31 cellular contexts compared by ENCODE assay signal in genomic region chr1:200518524-200518923, GRCh38.
DNase-seq lines count a peak whose midpoint lies in the region; ATAC-seq, FAIRE-seq and TF ChIP-seq lines count a peak whose summit lies in the region.
"Had no signal": no experiment of that assay in that cellular context is flagged by ENCODE, and none has a peak within 500 bp of the region (broad histone marks: within the 10 kb centered on the region; RNA-seq: fewer than 3 reads in every experiment).

No MANE protein-coding gene starts in this region.

- CTCF ChIA-PET in A549 (lab: Yijun Ruan, JAX), result interaction anchor here (1.5 to 2.2 kb wide), 2 partner anchors 8 to 834 kb away, joined by 5 to 10 read pairs; no protein-coding TSS in a partner anchor

- no peak for TF ChIP-seq RAD21 in A549 (conservative IDR thresholded peaks at IDR 0.05 in 1 of 2, IDR thresholded peaks at IDR 0.05 in 1 of 2)

- no peaks in the 10 kb centered on the region for H3K27me3 ChIP-seq in fibroblast of lung (ENCODE audit: control insufficient read depth, insufficient read depth, low read length)
- H3K27me3 ChIP-seq: ascending aorta, vagina had no signal

- TF ChIP-seq CTCF in A549 (IDR thresholded peaks at IDR 0.05) (no peak), fibroblast of lung (conservative IDR thresholded peaks at IDR 0.05 in 1 of 2, IDR thresholded peaks at IDR 0.05 in 1 of 2; ENCODE audit: low read depth in 1 of 2, low read length in 2 of 2) (no peak), GM13976 (IDR thresholded peaks at IDR 0.05; ENCODE audit: borderline replicate concordance, control extremely low read depth, extremely low read depth, insufficient read depth, missing control alignments) (no peak)

- ATAC-seq in A549, result no peak
- ATAC-seq: mucosa of descending colon; natural killer cell treated with Interleukin-12 subunit alpha and Interleukin-12 subunit beta and Interleukin-15 and Interleukin-18, amount 100 ng/mL, for 72 hours; stimulated activated naive CD8-positive, alpha-beta T cell treated with anti-CD3 and anti-CD28 coated beads, Interleukin-15, amount 100 ng/mL, for 72 hours had no signal

- in situ Hi-C loops in GM13976 (cut with MboI; ENCODE audit: low sequenced_read_pairs, unreplicated experiment), result no loop called here

- H3K36me3 ChIP-seq in fibroblast of lung (ENCODE audit: control insufficient read depth, insufficient read depth, low read length), result no peaks in the 10 kb centered on the region
- H3K36me3 ChIP-seq: ascending aorta, vagina had no signal

- H3K9me3 ChIP-seq in A549 (no peaks in the 10 kb centered on the region), fibroblast of lung (ENCODE audit: control insufficient read depth, insufficient read depth, low read depth, low read length) (no peaks in the 10 kb centered on the region)
- H3K9me3 ChIP-seq: ascending aorta, mucosa of descending colon, vagina had no signal

- H3K27ac ChIP-seq in A549 (no peak overlapping the region), fibroblast of lung (ENCODE audit: insufficient read depth, low read length) (no peak overlapping the region)
- H3K27ac ChIP-seq: 22Rv1, ascending aorta, GM23248, HL-60, skin epidermis, vagina, VCaP had no signal

- H3K4me3 ChIP-seq in A549 (no peak overlapping the region), fibroblast of lung (replicated peaks in 1 of 4; ENCODE audit: control extremely low read depth in 1 of 4, insufficient read depth in 1 of 4, low read depth in 3 of 4, low read length in 4 of 4) (no peak overlapping the region)
- H3K4me3 ChIP-seq: ascending aorta, GM23248, lung, mucosa of descending colon, skin epidermis, vagina had no signal

- TF ChIP-seq POLR2A in A549 (IDR thresholded peaks at IDR 0.05; ENCODE audit: low read length), result no peak

- H3K79me2 ChIP-seq in fibroblast of lung (ENCODE audit: control insufficient read depth, insufficient read depth, low read length), result no peaks in the 10 kb centered on the region

- DNase-seq in DMS 273 (lab: John Stamatoyannopoulos, UW; ENCODE audit: unreplicated experiment), result peak; percentile 13
- DNase-seq in DMS 273 treated with DMSO at 0.1 percent for 48 hours (lab: John Stamatoyannopoulos, UW), result no peak
- DNase-seq in A549 (ENCODE audit: low read depth in 1 of 2, low spot score in 1 of 2), result peak in 1 of 2 experiments; percentile 32
- DNase-seq in NCI-H1694 treated with DMSO at 0.1 percent for 48 hours (lab: John Stamatoyannopoulos, UW), result peak; percentile 9
- peak; percentile 40 to 56 for DNase-seq in fibroblast of lung (ENCODE audit: low read depth in 2 of 2)
- no peak for DNase-seq in iPS-NIHi7 (ENCODE audit: extremely low spot score)
- no peak for DNase-seq in effector CD8-positive, alpha-beta T cell (lab: John Stamatoyannopoulos, UW)
- DNase-seq in GM13976 (ENCODE audit: low spot score), result no peak
- DNase-seq: activated CD4-positive, alpha-beta T cell treated with anti-CD3 and anti-CD28 coated beads for 4 hours; activated CD8-positive, alpha-beta memory T cell treated with anti-CD3 and anti-CD28 coated beads for 24 hours; activated effector memory CD4-positive, alpha-beta T cell treated with anti-CD3 and anti-CD28 coated beads, Interleukin-2, amount 50 U/mL, for 16 hours; activated naive CD8-positive, alpha-beta T cell treated with anti-CD3 and anti-CD28 coated beads for 36 hours; caudate nucleus; cortex of kidney; GM23248; kidney; mucosa of descending colon; NCI-H1048; NCI-H526 treated with DMSO at 0.1 percent for 48 hours; Right ventricle myocardium superior; stimulated activated naive CD8-positive, alpha-beta T cell treated with anti-CD3 and anti-CD28 coated beads, Interleukin-15, amount 100 ng/mL, for 72 hours; T-helper 9 cell had no signal

- WGBS in A549 (ENCODE audit: missing lambda C conversion rate), result 95% methylated on average over 1 of the region's 1 CpG

- no peak for TF ChIP-seq EP300 in A549 (IDR thresholded peaks at IDR 0.05)

- no peak overlapping the region for H2AFZ ChIP-seq in fibroblast of lung (ENCODE audit: low read length)
- H2AFZ ChIP-seq: GM23248 had no signal

- H3K4me2 ChIP-seq in A549 (no peak overlapping the region), fibroblast of lung (ENCODE audit: extremely low read depth, insufficient read depth, low read length) (no peak overlapping the region)

- no peaks in the 10 kb centered on the region for H4K20me1 ChIP-seq in fibroblast of lung (ENCODE audit: control insufficient read depth, extremely low read depth, insufficient read depth, low read length)

- H3K4me1 ChIP-seq in A549, result 0 out of 3 replicates have a peak, but pooled peaks cover 4% of the 10 kb centered on the region
- H3K4me1 ChIP-seq in fibroblast of lung (ENCODE audit: control insufficient read depth, extremely low read depth, insufficient read depth, low read length), result no peaks in the 10 kb centered on the region
- H3K4me1 ChIP-seq: ascending aorta, vagina had no signal

- POLR2A ChIA-PET in A549 (lab: Yijun Ruan, JAX), result no interaction called here

- H3K9ac ChIP-seq in fibroblast of lung (ENCODE audit: insufficient read depth, low read length), result no peak overlapping the region
- H3K9ac ChIP-seq: GM23248 had no signal

- FAIRE-seq in A549 (lab: Jason Lieb, UNC), result no peak
- FAIRE-seq: D721Med, kidney had no signal

TF ChIP-seq in A549, 52 proteins besides CTCF, POLR2A, EP300 and RAD21:
- TF ChIP-seq MAFK (IDR thresholded peaks at IDR 0.05; ENCODE audit: partially characterized antibody) (peak; percentile 78), ZNF302 (CRISPR knock-in tag; IDR thresholded peaks at IDR 0.05) (no peak)

Comparison
In these comparisons a context has a peak if more than half of its experiments do, and no peak if none do; other contexts are left out.
1. DNase-seq: peak in DMS 273 (single experiment), NCI-H1694 treated with DMSO at 0.1 percent for 48 hours (single experiment) and fibroblast of lung (2 of 2); none in DMS 273 treated with DMSO at 0.1 percent for 48 hours (single experiment), iPS-NIHi7 (single experiment), effector CD8-positive, alpha-beta T cell (single experiment) and GM13976 (single experiment).